In genomic region chr2:181844551-181845290, GRCh38 we compare ENCODE assay signal across 24 cellular contexts. TPM values are rescaled to one million over a fixed set of nuclear protein-coding genes. Genes with fewer than 3 reads are reported as not detected.
DNase-seq lines count a peak whose midpoint lies in the region; ATAC-seq, FAIRE-seq and TF ChIP-seq lines count a peak whose summit lies in the region.
"Had no signal": no experiment of that assay in that cellular context is flagged by ENCODE, and none has a peak within 500 bp of the region (broad histone marks: within the 10 kb centered on the region; RNA-seq: fewer than 3 reads in every experiment).

No MANE protein-coding gene starts in this region.

- no peak overlapping the region for H3K9ac ChIP-seq in keratinocyte (ENCODE audit: control insufficient read depth, extremely low read depth, insufficient read depth, low read length)
- H3K9ac ChIP-seq: BLaER1 treated with 17β-estradiol and CSF1 and Interleukin-3, amounts not matched to agents 10 nM and 100 nM had no signal

- H3K36me3 ChIP-seq in body of pancreas (replicated peaks in 1 of 2; ENCODE audit: insufficient read depth in 1 of 2, low read depth in 2 of 2) (no peaks in the 10 kb centered on the region), keratinocyte (ENCODE audit: control insufficient read depth in 2 of 2, extremely low read depth in 1 of 2, insufficient read depth in 2 of 2, low read length in 2 of 2) (no peaks in the 10 kb centered on the region)
- H3K36me3 ChIP-seq: BLaER1 treated with 17β-estradiol and CSF1 and Interleukin-3, amounts not matched to agents 10 nM and 100 nM had no signal

- no peaks in the 10 kb centered on the region for H3K79me2 ChIP-seq in keratinocyte (ENCODE audit: control insufficient read depth, insufficient read depth, low read length)

- H4K20me1 ChIP-seq in keratinocyte (ENCODE audit: control insufficient read depth, extremely low read depth, insufficient read depth, low read length) = no peaks in the 10 kb centered on the region
- H4K20me1 ChIP-seq: BLaER1 treated with 17β-estradiol and CSF1 and Interleukin-3, amounts not matched to agents 10 nM and 100 nM had no signal

- H3K9me1 ChIP-seq in keratinocyte (ENCODE audit: control insufficient read depth, extremely low read depth, insufficient read depth, low read length) = no peaks in the 10 kb centered on the region

- H3K4me2 ChIP-seq in keratinocyte (ENCODE audit: control insufficient read depth, extremely low read depth, insufficient read depth, low read depth, low read length) = no peak overlapping the region
- H3K4me2 ChIP-seq: BLaER1 treated with 17β-estradiol and CSF1 and Interleukin-3, amounts not matched to agents 10 nM and 100 nM had no signal

- no peak overlapping the region for H2AFZ ChIP-seq in keratinocyte (ENCODE audit: control insufficient read depth, low read length)

- peaks cover 76% of the 10 kb centered on the region for H3K4me1 ChIP-seq in body of pancreas
- H3K4me1 ChIP-seq in keratinocyte (ENCODE audit: control insufficient read depth, extremely low read depth, insufficient read depth, low read length) = no peaks in the 10 kb centered on the region

- H3K27ac ChIP-seq in body of pancreas = peak overlapping the region in 3 of 4 donors; percentile 47 to 93 (median 60)
- H3K27ac ChIP-seq in keratinocyte (ENCODE audit: control insufficient read depth, insufficient read depth, low read length) = no peak overlapping the region
- H3K27ac ChIP-seq: BLaER1 treated with 17β-estradiol and CSF1 and Interleukin-3, amounts not matched to agents 10 nM and 100 nM; SK-N-MC had no signal

- intact Hi-C loops in body of pancreas (cut with DNase I) = no loop called here

- H3K9me3 ChIP-seq in body of pancreas (no peaks in the 10 kb centered on the region), keratinocyte (ENCODE audit: control insufficient read depth, low read depth, low read length) (no peaks in the 10 kb centered on the region)
- H3K9me3 ChIP-seq: BLaER1 treated with 17β-estradiol and CSF1 and Interleukin-3, amounts not matched to agents 10 nM and 100 nM had no signal

- no peak for TF ChIP-seq CTCF in body of pancreas (IDR thresholded peaks at IDR 0.05)
- TF ChIP-seq CTCF in keratinocyte (optimal IDR thresholded peaks at IDR 0.05 in 1 of 3, IDR thresholded peaks at IDR 0.05 in 1 of 3, conservative IDR thresholded peaks at IDR 0.05 in 1 of 3; ENCODE audit: extremely low read depth in 1 of 3, insufficient read depth in 2 of 3, low read length in 3 of 3) = no peak

- H3K27me3 ChIP-seq in body of pancreas = no peaks in the 10 kb centered on the region
- no peaks in the 10 kb centered on the region for H3K27me3 ChIP-seq in keratinocyte (ENCODE audit: control insufficient read depth, extremely low read depth, insufficient read depth, low read length)
- H3K27me3 ChIP-seq: BLaER1 treated with 17β-estradiol and CSF1 and Interleukin-3, amounts not matched to agents 10 nM and 100 nM had no signal

- no peak overlapping the region for H3K4me3 ChIP-seq in body of pancreas
- H3K4me3 ChIP-seq in keratinocyte (ENCODE audit: control insufficient read depth in 2 of 3, extremely low read depth in 1 of 3, insufficient read depth in 2 of 3, low read depth in 1 of 3, low read length in 3 of 3) = no peak overlapping the region
- H3K4me3 ChIP-seq: BLaER1 treated with 17β-estradiol and CSF1 and Interleukin-3, amounts not matched to agents 10 nM and 100 nM; GM12878; SK-N-MC had no signal

- dilution Hi-C loops in keratinocyte (cut with MboI; ENCODE audit: extremely low pct_ligation_motif_present, low sequenced_read_pairs) = no loop called here

- no peak for ATAC-seq in body of pancreas
- ATAC-seq in HG02588 (IDR thresholded peaks at IDR 0.05; ENCODE audit: unreplicated experiment) = no peak
- ATAC-seq: GM12878, Right ventricle myocardium inferior had no signal

- WGBS in body of pancreas, 2 donors = 43 to 64% methylated on average over 1 of the region's 1 CpG

- peak; percentile 9 for FAIRE-seq in keratinocyte (lab: Jason Lieb, UNC)
- FAIRE-seq: GM12878, GM18507, H1 had no signal

- no peak for TF ChIP-seq POLR2A in body of pancreas (IDR thresholded peaks at IDR 0.05)

- DNase-seq in NCI-H748 (lab: John Stamatoyannopoulos, UW; ENCODE audit: unreplicated experiment) (peak; percentile 32), NCI-H748 treated with DMSO at 0.1 percent for 48 hours (lab: John Stamatoyannopoulos, UW) (no peak), body of pancreas (no peak), keratinocyte (ENCODE audit: low read depth, low spot score) (no peak), superior temporal gyrus (ENCODE audit: extremely low spot score) (peak; percentile 60), HK-2 (ENCODE audit: unreplicated experiment) (no peak), NCI-H2196 (lab: John Stamatoyannopoulos, UW; ENCODE audit: unreplicated experiment) (no peak)
- DNase-seq: CD8-positive, alpha-beta memory T cell; DMS 273 treated with DMSO at 0.1 percent for 48 hours; GDM1; HFFc6; IMR-90; Karpas-422; MM.1S; NCI-H187; NCI-H2171; NCI-H82 had no signal

RNA-seq across cellular contexts. Expression of gene ITPRID2, which starts 46.8 kb away (rescaled TPM):
- total RNA-seq in body of pancreas = 100 to 1,000 TPM; 224 to 274 TPM
- 86.3 to 146 TPM (median 91.4 TPM) in 3 replicates for polyA plus RNA-seq in keratinocyte
- polyA plus RNA-seq in keratinocyte (2011; ENCODE audit: low read depth) = 479 TPM
- 72.8 and 128 TPM in 2 replicates for polyA plus RNA-seq in keratinocyte (2011; cell fraction: cytosol; rRNA removed)
- 116 and 145 TPM in 2 replicates for polyA plus RNA-seq in keratinocyte (2011; cell fraction: nucleus; rRNA removed)
- polyA plus RNA-seq in keratinocyte (2012; ENCODE audit: low replicate concordance) = 91.5 and 118 TPM in 2 replicates
- 62.2 to 130 TPM (median 99.4 TPM) in 3 replicates for polyA minus RNA-seq in keratinocyte
- 89.4 TPM for polyA minus RNA-seq in keratinocyte (2011; cell fraction: cytosol; rRNA and poly(A)+ RNA removed)
- polyA minus RNA-seq in keratinocyte (2011; cell fraction: nucleus; rRNA and poly(A)+ RNA removed) = 97.4 and 160 TPM in 2 replicates

Comparison
In these comparisons a context has a peak if more than half of its experiments do, and no peak if none do; other contexts are left out.
1. DNase-seq: peak in NCI-H748 (single experiment) and superior temporal gyrus (single experiment); none in NCI-H748 treated with DMSO at 0.1 percent for 48 hours (single experiment), body of pancreas (0 of 4), keratinocyte (single experiment), HK-2 (single experiment) and NCI-H2196 (single experiment).